ENCODE assay signal across 8 cellular contexts in the genomic region with DNA sequence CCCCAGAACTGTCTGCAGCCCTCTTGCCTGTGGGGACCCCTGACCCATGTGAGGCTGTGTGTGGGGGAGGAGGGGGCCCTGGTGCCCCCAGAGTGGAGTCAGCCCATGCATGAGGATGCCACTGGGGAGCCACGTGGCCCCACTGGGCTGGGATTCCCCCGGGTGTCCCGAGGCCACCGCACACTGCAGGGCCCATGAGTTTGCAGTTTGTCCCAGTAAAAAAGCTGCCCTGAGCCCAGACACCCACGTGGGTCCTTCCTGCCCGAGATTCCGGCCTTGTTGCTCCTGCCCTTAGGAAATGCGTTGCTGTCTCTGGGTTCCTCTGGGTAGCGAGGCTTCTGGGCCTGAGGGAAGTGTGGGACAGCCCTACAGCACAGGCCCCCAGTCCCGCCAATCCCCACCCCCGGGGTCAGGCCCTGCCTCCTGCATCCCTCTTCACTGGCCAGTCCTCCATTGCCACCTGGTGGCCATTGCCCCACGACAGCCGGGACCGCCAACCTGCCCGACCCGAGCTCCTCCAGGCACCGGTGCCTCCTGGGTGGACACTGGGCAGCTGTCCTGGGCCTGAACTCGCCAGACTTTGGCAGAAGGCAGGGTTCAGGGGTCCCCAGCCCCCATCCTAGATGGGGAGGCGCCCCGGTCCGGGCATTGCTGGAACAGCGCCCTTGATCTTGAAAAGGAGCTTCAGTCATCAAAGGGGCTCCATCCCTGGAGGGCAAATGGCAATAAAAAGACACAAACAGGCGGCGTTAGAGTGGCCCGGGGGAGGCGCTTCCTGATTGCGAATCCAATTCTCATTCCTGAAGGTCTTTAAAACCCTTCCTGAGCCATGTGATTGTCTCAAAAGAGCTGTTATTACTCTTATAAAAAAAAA. TPM values are rescaled to one million over a fixed set of nuclear protein-coding genes. Genes with fewer than 3 reads are reported as not detected.
A peak's percentile ranks its signal among the peaks of the same experiment; 100 is the strongest.
DNase-seq lines count a peak whose midpoint lies in the region; ATAC-seq and TF ChIP-seq lines count a peak whose summit lies in the region.

No MANE protein-coding gene starts in this region.

- no peak overlapping the region for H3K4me3 ChIP-seq in right cardiac atrium (ENCODE audit: low read length)
- H3K4me3 ChIP-seq in sigmoid colon = no peak overlapping the region

- no peaks in the 10 kb centered on the region for H3K9me3 ChIP-seq in right cardiac atrium (ENCODE audit: control insufficient read depth, low read length)
- no peaks in the 10 kb centered on the region for H3K9me3 ChIP-seq in sigmoid colon

- no peaks in the 10 kb centered on the region for H3K36me3 ChIP-seq in sigmoid colon

- no peaks in the 10 kb centered on the region for H3K4me1 ChIP-seq in right cardiac atrium (ENCODE audit: control insufficient read depth, insufficient read depth, low read length)
- peaks cover 0 to 9% (median 4%) of the 10 kb centered on the region in 4 donors for H3K4me1 ChIP-seq in sigmoid colon

- intact Hi-C loops in right cardiac atrium (cut with DNase I) (loop anchor here (2.0 to 10.0 kb wide), 5 partner anchors 425 to 489 kb away; a partner anchor contains a TSS), sigmoid colon (cut with DNase I) (loop anchor here (1.0 to 2.0 kb wide), 2 partner anchors 427 to 485 kb away; no protein-coding TSS in a partner anchor)

- peak; percentile 75 to 84 for ATAC-seq in right cardiac atrium

- no peak overlapping the region for H3K27ac ChIP-seq in right cardiac atrium (ENCODE audit: low read length)
- no peak overlapping the region for H3K27ac ChIP-seq in sigmoid colon

- no peaks in the 10 kb centered on the region for H3K27me3 ChIP-seq in right cardiac atrium (ENCODE audit: control insufficient read depth, insufficient read depth)
- H3K27me3 ChIP-seq in sigmoid colon = peaks cover 0 to 56% (median 35%) of the 10 kb centered on the region in 3 donors

- WGBS in right cardiac atrium = 7% methylated on average over 27 of the region's 27 CpGs
- 4 to 6% methylated on average over 27 of the region's 27 CpGs for WGBS in sigmoid colon, 2 donors

- peak; percentile 58 to 92 (median 73) for TF ChIP-seq CTCF in sigmoid colon (IDR thresholded peaks at IDR 0.05)

- no peak for TF ChIP-seq POLR2A in sigmoid colon (IDR thresholded peaks at IDR 0.05)

- peak; percentile 8 for DNase-seq in DMS114 treated with DMSO at 0.1 percent for 48 hours (lab: John Stamatoyannopoulos, UW; ENCODE audit: unreplicated experiment)
- peak; percentile 30 for DNase-seq in LoVo (ENCODE audit: low spot score)
- DNase-seq in T-helper 1 cell = peak; percentile 34 to 69 (median 53)
- DNase-seq in anterior cingulate cortex (lab: John Stamatoyannopoulos, UW) = peak in 47 of 58 donors; percentile 6 to 76 (median 46)
- peak; percentile 78 to 91 (median 90) for DNase-seq in right cardiac atrium
- peak; percentile 81 for DNase-seq in sigmoid colon
- DNase-seq in OCI-M2 (lab: John Stamatoyannopoulos, UW; ENCODE audit: unreplicated experiment) = no peak
- no peak for DNase-seq in mesenteric fat pad (ENCODE audit: low spot score)

- no peak for TF ChIP-seq EP300 in sigmoid colon (IDR thresholded peaks at IDR 0.05)

RNA-seq across cellular contexts. Expression of a gene that starts 15.6 kb away (rescaled TPM):
- 100 to 1,000 TPM in 3 of 4 donors, 10 to 100 TPM in 1; 56.5 to 117 (median 104) TPM for total RNA-seq in right cardiac atrium
- 153 TPM for polyA plus RNA-seq in right cardiac atrium
- 1 to 10 TPM in 1 of 4 donors, under 1 TPM in 2, not detected in 1; 0.16 to 5.0 (median 0.55) TPM for total RNA-seq in sigmoid colon
- polyA plus RNA-seq in sigmoid colon = 1 to 10 TPM in 1 of 3 donors, under 1 TPM in 2; 0.46 to 1.6 (median 0.60) TPM
- 25.5 TPM for total RNA-seq in mesenteric fat pad

RNA-seq across cellular contexts. Expression of a gene that starts 40.6 kb away (rescaled TPM):
- 1 to 10 TPM in 2 of 4 donors, under 1 TPM in 2; 0.57 to 2.2 (median 0.94) TPM for total RNA-seq in right cardiac atrium
- 1.4 TPM for polyA plus RNA-seq in right cardiac atrium
- 1 to 10 TPM; 1.4 to 5.4 (median 2.8) TPM for total RNA-seq in sigmoid colon
- polyA plus RNA-seq in sigmoid colon = 1 to 10 TPM in 1 of 3 donors, not detected in 2; 4.2 TPM
- not detected for total RNA-seq in mesenteric fat pad

Comparison
In these comparisons a context has a peak if more than half of its experiments do, and no peak if none do; other contexts are left out.
1. DNase-seq: peak in DMS114 treated with DMSO at 0.1 percent for 48 hours (single experiment), LoVo (single experiment), T-helper 1 cell (5 of 5), anterior cingulate cortex (47 of 58), right cardiac atrium (3 of 3) and sigmoid colon (single experiment); none in OCI-M2 (single experiment) and mesenteric fat pad (single experiment).